23 cellular contexts compared by ENCODE assay signal in genomic region chr9:116899337-116900006, GRCh38.
DNase-seq lines count a peak whose midpoint lies in the region; ATAC-seq and TF ChIP-seq lines count a peak whose summit lies in the region.
"Had no signal": no experiment of that assay in that cellular context is flagged by ENCODE, and none has a peak within 500 bp of the region (broad histone marks: within the 10 kb centered on the region; RNA-seq: fewer than 3 reads in every experiment).

No MANE protein-coding gene starts in this region.

- WGBS in endodermal cell (ENCODE audit: insufficient coverage in 1 of 2, insufficient read length in 1 of 2), 2 experiments: 76 to 93% methylated on average over 2 of the region's 2 CpGs

- H3K36me3 ChIP-seq in NT2/D1 (ENCODE audit: insufficient read depth, insufficient read length, low read length) (no peaks in the 10 kb centered on the region), endodermal cell (ENCODE audit: control insufficient read depth, insufficient read depth, low read length) (no peaks in the 10 kb centered on the region)
- H3K36me3 ChIP-seq: esophagus muscularis mucosa, prostate gland, suprapubic skin had no signal

- no peaks in the 10 kb centered on the region for H3K27me3 ChIP-seq in NT2/D1 (ENCODE audit: insufficient read depth, insufficient read length)
- no peaks in the 10 kb centered on the region for H3K27me3 ChIP-seq in endodermal cell (ENCODE audit: control insufficient read depth, insufficient read depth, low read length, poor library complexity, severe bottlenecking)
- no peaks in the 10 kb centered on the region for H3K27me3 ChIP-seq in CD4-positive, alpha-beta T cell (ENCODE audit: control insufficient read depth, insufficient read depth, low read length)
- H3K27me3 ChIP-seq: BE2C, suprapubic skin had no signal

- no peak overlapping the region for H3K4me3 Mint-ChIP-seq in endodermal cell
- H3K4me3 Mint-ChIP-seq in CD4-positive, alpha-beta T cell: no peak overlapping the region
- H3K4me3 Mint-ChIP-seq: activated CD8-positive, alpha-beta memory T cell treated with anti-CD3 and anti-CD28 coated beads, Interleukin-2, amount 10 ng/mL, durations not matched to agents 7 days and 5 days; activated naive CD8-positive, alpha-beta T cell treated with anti-CD3 and anti-CD28 coated beads, Interleukin-2, amount 50 U/mL, for 24 hours; activated T-helper 17 cell treated with anti-CD3 and anti-CD28 coated beads, Interleukin-2, amount 50 U/mL, for 72 hours; mesothelial cell of epicardium; nephron progenitor cell had no signal

- no peak overlapping the region for H3K27ac Mint-ChIP-seq in endodermal cell
- no peak overlapping the region for H3K27ac Mint-ChIP-seq in CD4-positive, alpha-beta T cell
- H3K27ac Mint-ChIP-seq: activated CD8-positive, alpha-beta memory T cell treated with anti-CD3 and anti-CD28 coated beads, Interleukin-2, amount 10 ng/mL, durations not matched to agents 7 days and 5 days; activated naive CD8-positive, alpha-beta T cell treated with anti-CD3 and anti-CD28 coated beads, Interleukin-2, amount 50 U/mL, for 24 hours; activated T-helper 17 cell treated with anti-CD3 and anti-CD28 coated beads, Interleukin-2, amount 50 U/mL, for 72 hours; mesothelial cell of epicardium; nephron progenitor cell had no signal

- DNase-seq in EL (peak; percentile 71), NT2/D1 (ENCODE audit: low read depth, low spot score) (peak; percentile 33), endodermal cell (peak; percentile 63), myocyte (ENCODE audit: low read depth) (peak; percentile 50), NCI-H774 (lab: John Stamatoyannopoulos, UW) (no peak), caudate nucleus (lab: John Stamatoyannopoulos, UW) (no peak)
- DNase-seq in CD4-positive, alpha-beta T cell: no peak
- DNase-seq: activated CD8-positive, alpha-beta memory T cell treated with anti-CD3 and anti-CD28 coated beads, Interleukin-2, amount 10 ng/mL, durations not matched to agents 7 days and 5 days; activated naive CD8-positive, alpha-beta T cell treated with anti-CD3 and anti-CD28 coated beads, Interleukin-2, amount 50 U/mL, for 24 hours; BE2C; glutamatergic neuron; KG1; NCI-H1092; NCI-H524; nephron progenitor cell; SIG-M5 had no signal

- no peaks in the 10 kb centered on the region for H3K36me3 Mint-ChIP-seq in endodermal cell (ENCODE audit: low read depth)
- H3K36me3 Mint-ChIP-seq in CD4-positive, alpha-beta T cell (ENCODE audit: low read depth): no peaks in the 10 kb centered on the region

- CTCF ChIA-PET in CD4-positive, alpha-beta T cell (lab: Charles Lee): no interaction called here

- H3K9ac ChIP-seq in NT2/D1 (ENCODE audit: insufficient read length, low read depth) (no peak overlapping the region), endodermal cell (ENCODE audit: extremely low read depth, low read length, poor library complexity, severe bottlenecking) (no peak overlapping the region)

- no peaks in the 10 kb centered on the region for H3K27me3 Mint-ChIP-seq in endodermal cell (ENCODE audit: insufficient read depth)
- H3K27me3 Mint-ChIP-seq in CD4-positive, alpha-beta T cell: no peaks in the 10 kb centered on the region
- H3K27me3 Mint-ChIP-seq: activated CD8-positive, alpha-beta memory T cell treated with anti-CD3 and anti-CD28 coated beads, Interleukin-2, amount 10 ng/mL, durations not matched to agents 7 days and 5 days; activated T-helper 17 cell treated with anti-CD3 and anti-CD28 coated beads, Interleukin-2, amount 50 U/mL, for 72 hours had no signal

- H3K27ac ChIP-seq in endodermal cell (ENCODE audit: low read depth, low read length) (no peak overlapping the region), caudate nucleus (ENCODE audit: low read depth, low read length) (no peak overlapping the region)
- no peak overlapping the region for H3K27ac ChIP-seq in CD4-positive, alpha-beta T cell (ENCODE audit: low read depth, low read length)
- H3K27ac ChIP-seq: esophagus muscularis mucosa, prostate gland, suprapubic skin had no signal

- H3K9me3 ChIP-seq in NT2/D1 (ENCODE audit: insufficient read depth, low read length): peaks cover 19% of the 10 kb centered on the region
- H3K9me3 ChIP-seq in endodermal cell (ENCODE audit: control insufficient read depth, low read length): peaks cover 18% of the 10 kb centered on the region
- no peaks in the 10 kb centered on the region for H3K9me3 ChIP-seq in CD4-positive, alpha-beta T cell (ENCODE audit: control insufficient read depth, low read length)
- H3K9me3 ChIP-seq: BE2C, prostate gland had no signal

- H3K4me3 ChIP-seq in NT2/D1 (ENCODE audit: insufficient read length, low read depth): no peak overlapping the region
- no peak overlapping the region for H3K4me3 ChIP-seq in endodermal cell (ENCODE audit: low read length)
- H3K4me3 ChIP-seq: esophagus muscularis mucosa, prostate gland, suprapubic skin had no signal

- no peaks in the 10 kb centered on the region for H3K4me1 ChIP-seq in NT2/D1 (ENCODE audit: insufficient read depth, insufficient read length)
- no peaks in the 10 kb centered on the region for H3K4me1 ChIP-seq in endodermal cell (ENCODE audit: control insufficient read depth, insufficient read depth, low read length)
- H3K4me1 ChIP-seq: BE2C, esophagus muscularis mucosa, prostate gland, suprapubic skin had no signal

- POLR2A ChIA-PET in CD4-positive, alpha-beta T cell (lab: Charles Lee): no interaction called here

- no peak for ATAC-seq in CD4-positive, alpha-beta T cell (ENCODE audit: poor library complexity)
- no peak for ATAC-seq in GM18868 (IDR thresholded peaks at IDR 0.05; ENCODE audit: unreplicated experiment)
- ATAC-seq: activated CD4-positive, CD25-positive, alpha-beta regulatory T cell treated with anti-CD3 and anti-CD28 coated beads, Interleukin-2, amount 50 U/mL, for 24 hours; activated CD8-positive, alpha-beta memory T cell treated with anti-CD3 and anti-CD28 coated beads, Interleukin-2, amount 10 ng/mL, durations not matched to agents 7 days and 5 days; activated naive CD8-positive, alpha-beta T cell treated with anti-CD3 and anti-CD28 coated beads, Interleukin-2, amount 50 U/mL, for 24 hours; activated T-helper 17 cell treated with anti-CD3 and anti-CD28 coated beads, Interleukin-2, amount 50 U/mL, for 72 hours had no signal

- peaks cover 2% of the 10 kb centered on the region for H3K4me1 Mint-ChIP-seq in endodermal cell
- H3K4me1 Mint-ChIP-seq in CD4-positive, alpha-beta T cell (ENCODE audit: low read depth): no peaks in the 10 kb centered on the region
- H3K4me1 Mint-ChIP-seq: activated CD8-positive, alpha-beta memory T cell treated with anti-CD3 and anti-CD28 coated beads, Interleukin-2, amount 10 ng/mL, durations not matched to agents 7 days and 5 days; activated naive CD8-positive, alpha-beta T cell treated with anti-CD3 and anti-CD28 coated beads, Interleukin-2, amount 50 U/mL, for 24 hours; activated T-helper 17 cell treated with anti-CD3 and anti-CD28 coated beads, Interleukin-2, amount 50 U/mL, for 72 hours; mesothelial cell of epicardium; nephron progenitor cell had no signal

- peaks cover 12% of the 10 kb centered on the region for H3K9me3 Mint-ChIP-seq in endodermal cell
- H3K9me3 Mint-ChIP-seq in CD4-positive, alpha-beta T cell: peaks cover 6% of the 10 kb centered on the region

- intact Hi-C loops in CD4-positive, alpha-beta T cell (cut with DNase I, micrococcal nuclease): no loop called here

- TF ChIP-seq CTCF in endodermal cell (conservative IDR thresholded peaks at IDR 0.05): no peak
- no peak for TF ChIP-seq CTCF in CD4-positive, alpha-beta T cell (IDR thresholded peaks at IDR 0.05)

Comparison
In these comparisons a context has a peak if more than half of its experiments do, and no peak if none do; other contexts are left out.
1. DNase-seq: peak in EL (single experiment), NT2/D1 (single experiment), endodermal cell (single experiment) and myocyte (single experiment); none in CD4-positive, alpha-beta T cell (0 of 10), NCI-H774 (single experiment) and caudate nucleus (0 of 61).